12 cellular contexts compared by ENCODE assay signal in the genomic region with DNA sequence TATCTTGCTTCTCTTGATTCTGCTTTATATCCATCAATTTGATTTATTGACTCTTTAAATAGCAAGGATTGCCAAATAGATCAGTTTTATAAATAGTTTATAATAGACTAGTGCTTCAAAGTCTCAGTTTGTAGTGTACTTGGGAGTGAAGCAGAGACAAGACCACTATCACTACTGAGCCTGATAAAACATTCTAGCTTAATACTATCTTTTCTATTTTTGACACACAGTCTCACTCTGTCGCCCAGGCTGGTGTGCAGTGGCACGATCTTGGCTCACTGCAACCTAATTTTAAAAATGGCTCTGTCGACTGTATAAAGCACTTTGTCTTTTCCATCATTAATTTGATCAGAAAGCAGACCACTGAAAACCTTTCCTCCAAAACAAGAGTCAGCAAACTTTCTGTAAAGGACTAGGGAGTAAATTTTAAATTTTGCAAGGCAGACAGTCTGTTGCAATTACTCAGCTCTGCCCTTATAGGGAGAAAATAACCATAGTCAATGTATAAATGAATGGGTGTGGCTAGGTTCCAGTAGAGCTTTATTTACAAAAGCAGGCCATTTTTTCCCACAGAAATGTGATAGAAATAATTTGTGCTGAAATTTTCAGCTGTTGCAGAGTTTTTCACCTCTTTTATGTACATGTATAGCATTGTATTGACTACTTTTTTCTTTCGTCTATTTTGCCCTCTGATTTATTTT. TPM values are rescaled to one million over a fixed set of nuclear protein-coding genes. Genes with fewer than 3 reads are reported as not detected.
A peak's percentile ranks its signal among the peaks of the same experiment; 100 is the strongest.
DNase-seq lines count a peak whose midpoint lies in the region; ATAC-seq, FAIRE-seq and TF ChIP-seq lines count a peak whose summit lies in the region.
"Had no signal": no experiment of that assay in that cellular context is flagged by ENCODE, and none has a peak within 500 bp of the region (broad histone marks: within the 10 kb centered on the region; RNA-seq: fewer than 3 reads in every experiment).

No MANE protein-coding gene starts in this region.

- no peaks in the 10 kb centered on the region for H3K27me3 ChIP-seq in effector memory CD4-positive, alpha-beta T cell (replicated peaks; ENCODE audit: control insufficient read depth, insufficient read depth, low read length, poor library complexity, severe bottlenecking)

- FAIRE-seq in A549 (lab: Jason Lieb, UNC) = no peak

- H3K9me3 Mint-ChIP-seq in WTC11 = no peaks in the 10 kb centered on the region

- 81% methylated on average over 4 of the region's 4 CpGs for WGBS in A549 (ENCODE audit: missing lambda C conversion rate)

- DNase-seq in A549 (ENCODE audit: low read depth in 1 of 2, low spot score in 1 of 2) (no peak), WTC11 (ENCODE audit: low spot score) (no peak), left cardiac atrium (no peak), DMS153 (lab: John Stamatoyannopoulos, UW) (no peak)
- DNase-seq in effector memory CD4-positive, alpha-beta T cell = no peak
- DNase-seq: KG1; NCI-H446 treated with DMSO at 0.1 percent for 48 hours; stimulated activated CD4-positive, alpha-beta T cell treated with anti-CD3 and anti-CD28 coated beads, Interleukin-4, amount 100 ng/mL, for 1 hour had no signal

- peak overlapping the region; percentile 16; the same call in 2 of the 3 replicates for H3K4me2 ChIP-seq in A549

- H3K4me3 ChIP-seq in A549 = no peak overlapping the region
- H3K4me3 ChIP-seq in effector memory CD4-positive, alpha-beta T cell (ENCODE audit: insufficient read depth, low read depth, low read length, poor library complexity, severe bottlenecking) = no peak overlapping the region
- H3K4me3 ChIP-seq: thoracic aorta had no signal

- POLR2A ChIA-PET in A549 (lab: Yijun Ruan, JAX) = interaction anchor here (1.2 kb wide), 1 partner anchor 67 kb away, joined by 3 read pairs; a partner anchor contains a TSS
- POLR2A ChIA-PET in WTC11 (lab: Charles Lee) = interaction anchor here (1.7 kb wide), 1 partner anchor 67 kb away, joined by 5 read pairs; a partner anchor contains a TSS

- no peaks in the 10 kb centered on the region for H3K27me3 Mint-ChIP-seq in WTC11 (ENCODE audit: low read depth)

- peaks cover 81% of the 10 kb centered on the region for H3K4me1 ChIP-seq in A549
- H3K4me1 ChIP-seq in ES-I3 (ENCODE audit: insufficient read depth, low read length) = peaks cover 40% of the 10 kb centered on the region
- peaks cover 63% of the 10 kb centered on the region for H3K4me1 ChIP-seq in effector memory CD4-positive, alpha-beta T cell (ENCODE audit: control insufficient read depth, insufficient read depth, low read length, poor library complexity, severe bottlenecking)

- TF ChIP-seq RAD21 in A549 (conservative IDR thresholded peaks at IDR 0.05 in 1 of 2, IDR thresholded peaks at IDR 0.05 in 1 of 2) = no peak

- H3K36me3 ChIP-seq in ES-I3 (ENCODE audit: insufficient read depth, low read length) = no peaks in the 10 kb centered on the region
- no peaks in the 10 kb centered on the region for H3K36me3 ChIP-seq in effector memory CD4-positive, alpha-beta T cell (ENCODE audit: control insufficient read depth, insufficient read depth, low read length)
- H3K36me3 ChIP-seq: thoracic aorta had no signal

- peak overlapping the region; percentile 66 for H3K27ac Mint-ChIP-seq in WTC11

- TF ChIP-seq CTCF in A549 (IDR thresholded peaks at IDR 0.05) (no peak), WTC11 (IDR thresholded peaks at IDR 0.05) (no peak)

- H3K36me3 Mint-ChIP-seq in WTC11 = no peaks in the 10 kb centered on the region

- H3K9me3 ChIP-seq in A549 (no peaks in the 10 kb centered on the region), ES-I3 (ENCODE audit: control insufficient read depth, insufficient read depth, low read length) (no peaks in the 10 kb centered on the region)
- H3K9me3 ChIP-seq in effector memory CD4-positive, alpha-beta T cell (ENCODE audit: control insufficient read depth, low read length) = no peaks in the 10 kb centered on the region
- H3K9me3 ChIP-seq: thoracic aorta had no signal

- no peak for TF ChIP-seq EP300 in A549 (IDR thresholded peaks at IDR 0.05)

- no peak overlapping the region for H3K27ac ChIP-seq in A549
- no peak overlapping the region for H3K27ac ChIP-seq in effector memory CD4-positive, alpha-beta T cell (ENCODE audit: insufficient read depth, low read length, poor library complexity, severe bottlenecking)
- H3K27ac ChIP-seq: thoracic aorta had no signal

- peak overlapping the region; percentile 7; the same call in 1 of the 2 replicates for H3K9ac ChIP-seq in ES-I3 (ENCODE audit: low read depth, low read length)

- intact Hi-C loops in left cardiac atrium (cut with DNase I) = loop anchor here in 1 of 2 donors (5.0 kb wide), 1 partner anchor 200 kb away; no protein-coding TSS in a partner anchor

- no peak for ATAC-seq in A549
- no peak for ATAC-seq in WTC11
- ATAC-seq in left cardiac atrium = peak; percentile 54 to 73
- ATAC-seq in HG03520 (IDR thresholded peaks at IDR 0.05; ENCODE audit: unreplicated experiment) = no peak
- ATAC-seq in GM21723 (IDR thresholded peaks at IDR 0.05; ENCODE audit: unreplicated experiment) = no peak

- H3K4me1 Mint-ChIP-seq in WTC11 = peaks cover 87% of the 10 kb centered on the region

- H3K4me3 Mint-ChIP-seq in WTC11 = 0 out of 2 replicates have a peak overlapping the region, but pooled peaks have one; percentile 8

- no peak for TF ChIP-seq POLR2A in A549 (IDR thresholded peaks at IDR 0.05; ENCODE audit: low read length)

- CTCF ChIA-PET in A549 (lab: Yijun Ruan, JAX) (interaction anchor here (0.6 to 1.3 kb wide), 4 partner anchors 69 to 355 kb away, joined by 3 to 4 read pairs (median 4); no protein-coding TSS in a partner anchor), WTC11 (lab: Charles Lee) (interaction anchor here (0.9 to 1.3 kb wide), 2 partner anchors 200 to 263 kb away, joined by 3 read pairs; no protein-coding TSS in a partner anchor)

TF ChIP-seq in A549, 52 proteins besides CTCF, POLR2A, EP300 and RAD21 (continues in another document):
- no peak for TF ChIP-seq HDAC2 (IDR thresholded peaks at IDR 0.05)
- TF ChIP-seq KDM1A (IDR thresholded peaks at IDR 0.05; ENCODE audit: low read depth) = no peak
- no peak for TF ChIP-seq HOXB13 (CRISPR knock-in tag; IDR thresholded peaks at IDR 0.05; ENCODE audit: low read depth)
- no peak for TF ChIP-seq EHF (CRISPR knock-in tag; IDR thresholded peaks at IDR 0.05)
- TF ChIP-seq POLR2AphosphoS2 (conservative IDR thresholded peaks at IDR 0.05; ENCODE audit: low read length) = no peak
- no peak for TF ChIP-seq RCOR1 (IDR thresholded peaks at IDR 0.05; ENCODE audit: low read depth, low read length)
- TF ChIP-seq ZNF302 (CRISPR knock-in tag; IDR thresholded peaks at IDR 0.05) = no peak
- TF ChIP-seq FOSB (CRISPR knock-in tag; IDR thresholded peaks at IDR 0.05) = no peak
- no peak for TF ChIP-seq CHD2 (IDR thresholded peaks at IDR 0.05; ENCODE audit: low read length, partially characterized antibody)
- no peak for TF ChIP-seq NFE2L2 (conservative IDR thresholded peaks at IDR 0.05; ENCODE audit: low read length)
- no peak for TF ChIP-seq HOXA7 (CRISPR knock-in tag; IDR thresholded peaks at IDR 0.05)
- TF ChIP-seq, protein P1, sequence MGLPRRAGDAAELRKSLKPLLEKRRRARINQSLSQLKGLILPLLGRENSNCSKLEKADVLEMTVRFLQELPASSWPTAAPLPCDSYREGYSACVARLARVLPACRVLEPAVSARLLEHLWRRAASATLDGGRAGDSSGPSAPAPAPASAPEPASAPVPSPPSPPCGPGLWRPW (IDR thresholded peaks at IDR 0.05) = no peak
- TF ChIP-seq, protein P2, sequence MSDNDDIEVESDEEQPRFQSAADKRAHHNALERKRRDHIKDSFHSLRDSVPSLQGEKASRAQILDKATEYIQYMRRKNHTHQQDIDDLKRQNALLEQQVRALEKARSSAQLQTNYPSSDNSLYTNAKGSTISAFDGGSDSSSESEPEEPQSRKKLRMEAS (IDR thresholded peaks at IDR 0.05) = no peak

TF ChIP-seq in WTC11, 78 proteins besides CTCF, POLR2A, EP300 and RAD21 (continues in another document):
- TF ChIP-seq CBFB (CRISPR knock-in tag; IDR thresholded peaks at IDR 0.05; ENCODE audit: low read depth) (no peak), OVOL2 (CRISPR knock-in tag; IDR thresholded peaks at IDR 0.05; ENCODE audit: borderline replicate concordance) (no peak), JAZF1 (CRISPR knock-in tag; IDR thresholded peaks at IDR 0.05) (no peak), ZNF423 (CRISPR knock-in tag; IDR thresholded peaks at IDR 0.05) (no peak), ELF4 (CRISPR knock-in tag; IDR thresholded peaks at IDR 0.05; ENCODE audit: low read depth) (no peak), ETV6 (CRISPR knock-in tag; IDR thresholded peaks at IDR 0.05) (no peak), RORB (CRISPR knock-in tag; IDR thresholded peaks at IDR 0.05) (no peak), FOXK1 (CRISPR knock-in tag; IDR thresholded peaks at IDR 0.05) (no peak), CREM (CRISPR knock-in tag; IDR thresholded peaks at IDR 0.05) (no peak), KAT7 (CRISPR knock-in tag; IDR thresholded peaks at IDR 0.05; ENCODE audit: borderline replicate concordance) (no peak), EMX1 (CRISPR knock-in tag; IDR thresholded peaks at IDR 0.05) (no peak), FOXP1 (CRISPR knock-in tag; IDR thresholded peaks at IDR 0.05; ENCODE audit: borderline replicate concordance) (no peak), MYBL2 (CRISPR knock-in tag; IDR thresholded peaks at IDR 0.05) (no peak), CREB1 (CRISPR knock-in tag; IDR thresholded peaks at IDR 0.05) (no peak), MXD4 (CRISPR knock-in tag; IDR thresholded peaks at IDR 0.05; ENCODE audit: borderline replicate concordance) (no peak), FOXJ3 (CRISPR knock-in tag; IDR thresholded peaks at IDR 0.05; ENCODE audit: borderline replicate concordance) (no peak)
- TF ChIP-seq, protein P3, sequence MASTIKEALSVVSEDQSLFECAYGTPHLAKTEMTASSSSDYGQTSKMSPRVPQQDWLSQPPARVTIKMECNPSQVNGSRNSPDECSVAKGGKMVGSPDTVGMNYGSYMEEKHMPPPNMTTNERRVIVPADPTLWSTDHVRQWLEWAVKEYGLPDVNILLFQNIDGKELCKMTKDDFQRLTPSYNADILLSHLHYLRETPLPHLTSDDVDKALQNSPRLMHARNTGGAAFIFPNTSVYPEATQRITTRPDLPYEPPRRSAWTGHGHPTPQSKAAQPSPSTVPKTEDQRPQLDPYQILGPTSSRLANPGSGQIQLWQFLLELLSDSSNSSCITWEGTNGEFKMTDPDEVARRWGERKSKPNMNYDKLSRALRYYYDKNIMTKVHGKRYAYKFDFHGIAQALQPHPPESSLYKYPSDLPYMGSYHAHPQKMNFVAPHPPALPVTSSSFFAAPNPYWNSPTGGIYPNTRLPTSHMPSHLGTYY (CRISPR knock-in tag; IDR thresholded peaks at IDR 0.05) = no peak

RNA-seq across cellular contexts. Expression of a gene that starts 7.5 kb away (rescaled TPM):
- 106 and 147 TPM in 2 replicates for polyA plus RNA-seq in A549 (2011; rRNA removed)
- polyA plus RNA-seq in A549 (2012; cell fraction: cytosol; rRNA removed) = 21.5 and 23.1 TPM in 2 replicates
- 5.9 and 10.0 TPM in 2 replicates for polyA plus RNA-seq in A549 (2012; cell fraction: nucleus; rRNA removed)
- 82.3 to 89.2 TPM (median 83.6 TPM) in 3 replicates for polyA plus RNA-seq in A549 (2017; fragmentation: RNase III; extraction: RNeasy Plus Mini Kit Qiagen cat#74134 plus additional on column Dnase treatment)
- 42.2 and 46.0 TPM in 2 replicates for polyA minus RNA-seq in A549 (2011; rRNA and poly(A)+ RNA removed)
- 90.2 to 122 TPM (median 90.7 TPM) in 3 replicates for total RNA-seq in WTC11 (2021)
- total RNA-seq in left cardiac atrium = 10 to 100 TPM; 38.6 to 62.4 TPM

Comparison
In these comparisons a context has a peak if more than half of its experiments do, and no peak if none do; other contexts are left out.
1. ATAC-seq: peak in left cardiac atrium (2 of 2); none in A549 (0 of 2), WTC11 (single experiment), HG03520 (single experiment) and GM21723 (single experiment).